ENCODE assay signal across 17 cellular contexts in genomic region chr11:106061936-106062591, GRCh38. TPM values are rescaled to one million over a fixed set of nuclear protein-coding genes. Genes with fewer than 3 reads are reported as not detected.
DNase-seq lines count a peak whose midpoint lies in the region; ATAC-seq and TF ChIP-seq lines count a peak whose summit lies in the region.
"Had no signal": no experiment of that assay in that cellular context is flagged by ENCODE, and none has a peak within 500 bp of the region (broad histone marks: within the 10 kb centered on the region; RNA-seq: fewer than 3 reads in every experiment).

No MANE protein-coding gene starts in this region.

- peaks cover 0 to 17% of the 10 kb centered on the region in 2 donors for H3K36me3 ChIP-seq in gastroesophageal sphincter

- peaks cover 13% of the 10 kb centered on the region for H3K4me1 Mint-ChIP-seq in activated CD4-positive, alpha-beta T cell treated with anti-CD3 and anti-CD28 coated beads for 36 hours
- H3K4me1 Mint-ChIP-seq in activated naive CD8-positive, alpha-beta T cell treated with anti-CD3 and anti-CD28 coated beads for 36 hours, result peaks cover 16% of the 10 kb centered on the region

- no peak for DNase-seq in activated CD4-positive, alpha-beta T cell treated with anti-CD3 and anti-CD28 coated beads for 36 hours
- no peak for DNase-seq in activated CD4-positive, alpha-beta T cell treated with anti-CD3 and anti-CD28 coated beads for 1 hour
- no peak for DNase-seq in activated naive CD8-positive, alpha-beta T cell treated with anti-CD3 and anti-CD28 coated beads for 36 hours
- no peak for DNase-seq in epidermal melanocyte (ENCODE audit: insufficient read length, low spot score)
- no peak for DNase-seq in EL
- DNase-seq: 8988T; GF-D8; GM23248; hypothalamus; kidney; mesenchymal stem cell; stimulated activated naive B cell treated with anti-CD40 and anti-IgM and Interleukin-4, amounts not matched to agents 10 μg/mL and 1 μg/mL and 100 μg/mL, for 72 hours had no signal

- no peaks in the 10 kb centered on the region for H3K27me3 ChIP-seq in gastroesophageal sphincter

- H3K36me3 Mint-ChIP-seq in activated CD4-positive, alpha-beta T cell treated with anti-CD3 and anti-CD28 coated beads for 36 hours (ENCODE audit: low read depth), result peaks cover 11% of the 10 kb centered on the region
- H3K36me3 Mint-ChIP-seq in activated naive CD8-positive, alpha-beta T cell treated with anti-CD3 and anti-CD28 coated beads for 36 hours, result peaks cover 23% of the 10 kb centered on the region

- H3K4me3 Mint-ChIP-seq in activated CD4-positive, alpha-beta T cell treated with anti-CD3 and anti-CD28 coated beads for 36 hours, result no peak overlapping the region
- H3K4me3 Mint-ChIP-seq in activated naive CD8-positive, alpha-beta T cell treated with anti-CD3 and anti-CD28 coated beads for 36 hours, result no peak overlapping the region
- H3K4me3 Mint-ChIP-seq: stimulated activated naive B cell treated with anti-CD40 and anti-IgM and Interleukin-4, amounts not matched to agents 10 μg/mL and 1 μg/mL and 100 μg/mL, for 72 hours; type B pancreatic cell had no signal

- no peaks in the 10 kb centered on the region for H3K4me1 ChIP-seq in gastroesophageal sphincter

- peak overlapping the region; percentile 49 for H3K27ac Mint-ChIP-seq in activated CD4-positive, alpha-beta T cell treated with anti-CD3 and anti-CD28 coated beads for 36 hours
- peak overlapping the region; percentile 36 for H3K27ac Mint-ChIP-seq in activated naive CD8-positive, alpha-beta T cell treated with anti-CD3 and anti-CD28 coated beads for 36 hours
- H3K27ac Mint-ChIP-seq: stimulated activated naive B cell treated with anti-CD40 and anti-IgM and Interleukin-4, amounts not matched to agents 10 μg/mL and 1 μg/mL and 100 μg/mL, for 72 hours; type B pancreatic cell had no signal

- TF ChIP-seq POLR2A in gastroesophageal sphincter (IDR thresholded peaks at IDR 0.05), result no peak

- 92 to 100% methylated on average over 1 of the region's 1 CpG for WGBS in gastroesophageal sphincter (ENCODE audit: low coverage in 1 of 2), 2 donors

- POLR2A ChIA-PET in activated CD4-positive, alpha-beta T cell treated with anti-CD3 and anti-CD28 coated beads for 36 hours (lab: Charles Lee), result no interaction called here

- no peak for TF ChIP-seq EP300 in gastroesophageal sphincter (IDR thresholded peaks at IDR 0.05)

- no peaks in the 10 kb centered on the region for H3K27me3 Mint-ChIP-seq in activated CD4-positive, alpha-beta T cell treated with anti-CD3 and anti-CD28 coated beads for 36 hours
- no peaks in the 10 kb centered on the region for H3K27me3 Mint-ChIP-seq in activated naive CD8-positive, alpha-beta T cell treated with anti-CD3 and anti-CD28 coated beads for 36 hours
- H3K27me3 Mint-ChIP-seq: stimulated activated naive B cell treated with anti-CD40 and anti-IgM and Interleukin-4, amounts not matched to agents 10 μg/mL and 1 μg/mL and 100 μg/mL, for 72 hours; type B pancreatic cell had no signal

- TF ChIP-seq CTCF in gastroesophageal sphincter (IDR thresholded peaks at IDR 0.05), result no peak

- no peaks in the 10 kb centered on the region for H3K9me3 Mint-ChIP-seq in activated CD4-positive, alpha-beta T cell treated with anti-CD3 and anti-CD28 coated beads for 36 hours (ENCODE audit: low read depth)
- H3K9me3 Mint-ChIP-seq in activated naive CD8-positive, alpha-beta T cell treated with anti-CD3 and anti-CD28 coated beads for 36 hours, result peaks cover 1% of the 10 kb centered on the region
- H3K9me3 Mint-ChIP-seq: type B pancreatic cell had no signal

- no peaks in the 10 kb centered on the region for H3K9me3 ChIP-seq in gastroesophageal sphincter

- no peak overlapping the region for H3K27ac ChIP-seq in gastroesophageal sphincter
- H3K27ac ChIP-seq: GM23248, RWPE1 had no signal

- intact Hi-C loops in activated CD4-positive, alpha-beta T cell treated with anti-CD3 and anti-CD28 coated beads for 36 hours (cut with DNase I, micrococcal nuclease), result no loop called here

- CTCF ChIA-PET in activated CD4-positive, alpha-beta T cell treated with anti-CD3 and anti-CD28 coated beads for 36 hours (lab: Charles Lee), result interaction anchor here (0.7 to 1.2 kb wide), 3 partner anchors 12 to 116 kb away, joined by 3 to 4 read pairs (median 3); partner anchors contain the start of genes AASDHPPT and KBTBD3

- peak; percentile 79 for ATAC-seq in activated CD4-positive, alpha-beta T cell treated with anti-CD3 and anti-CD28 coated beads for 36 hours
- ATAC-seq in GM19035 (IDR thresholded peaks at IDR 0.05; ENCODE audit: unreplicated experiment) (peak; percentile 47), HG02798 (IDR thresholded peaks at IDR 0.05; ENCODE audit: poor library complexity, unreplicated experiment) (peak; percentile 73), gastroesophageal sphincter (no peak)

- H3K4me3 ChIP-seq in gastroesophageal sphincter, result no peak overlapping the region
- H3K4me3 ChIP-seq: GM23248 had no signal

RNA-seq across cellular contexts. Expression of gene KBTBD3, which starts 15.1 kb away (rescaled TPM):
- 1 to 10 TPM; 8.9 to 9.1 TPM for total RNA-seq in activated CD4-positive, alpha-beta T cell treated with anti-CD3 and anti-CD28 coated beads for 36 hours
- total RNA-seq in activated naive CD8-positive, alpha-beta T cell treated with anti-CD3 and anti-CD28 coated beads for 36 hours, result 1 to 10 TPM; 4.8 to 6.4 TPM
- 10 to 100 TPM in 1 of 4 donors, 1 to 10 TPM in 3; 6.6 to 16.5 (median 7.9) TPM for total RNA-seq in gastroesophageal sphincter

RNA-seq across cellular contexts. Expression of gene AASDHPPT, which starts 15.4 kb away (rescaled TPM):
- 10 to 100 TPM; 28.7 to 51.0 TPM for total RNA-seq in activated CD4-positive, alpha-beta T cell treated with anti-CD3 and anti-CD28 coated beads for 36 hours
- 10 to 100 TPM; 58.5 to 60.4 TPM for total RNA-seq in activated naive CD8-positive, alpha-beta T cell treated with anti-CD3 and anti-CD28 coated beads for 36 hours
- total RNA-seq in gastroesophageal sphincter, result 10 to 100 TPM; 24.6 to 27.6 (median 25.0) TPM

RNA-seq across cellular contexts. Expression of gene MSANTD4, which starts 40.0 kb away (rescaled TPM):
- 10 to 100 TPM; 12.4 to 13.1 TPM for total RNA-seq in activated CD4-positive, alpha-beta T cell treated with anti-CD3 and anti-CD28 coated beads for 36 hours
- total RNA-seq in activated naive CD8-positive, alpha-beta T cell treated with anti-CD3 and anti-CD28 coated beads for 36 hours, result 10 to 100 TPM; 13.4 to 13.8 TPM
- 10 to 100 TPM; 24.7 to 35.6 (median 28.6) TPM for total RNA-seq in gastroesophageal sphincter
